ENCODE assay signal across 8 cellular contexts in the genomic region with DNA sequence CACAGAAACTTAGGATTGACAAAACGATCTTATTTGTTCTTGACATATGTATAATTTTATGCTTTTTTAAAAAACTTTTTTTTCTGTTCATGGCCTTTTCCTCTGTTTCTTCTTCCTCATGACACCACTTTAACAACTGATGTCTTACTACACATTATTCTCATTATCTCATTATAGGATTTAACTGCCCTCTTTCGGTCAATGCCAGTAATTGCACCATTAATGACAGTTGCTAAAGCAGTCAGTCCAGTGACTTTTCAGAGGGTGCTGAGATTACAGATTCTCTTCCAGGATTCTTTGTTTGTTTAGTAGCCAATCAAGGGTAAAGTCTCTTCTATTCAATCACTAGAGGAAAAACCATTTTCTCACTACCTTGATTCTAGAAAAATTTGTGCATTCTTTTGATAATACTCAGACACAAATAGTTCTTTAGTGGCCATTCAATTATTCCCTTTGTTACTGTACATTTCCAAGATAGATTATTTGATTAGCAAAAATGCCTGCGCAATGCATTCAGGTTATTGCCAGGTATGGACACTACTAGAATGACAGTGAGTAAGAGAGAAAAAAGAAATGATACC. TPM values are rescaled to one million over a fixed set of nuclear protein-coding genes. Genes with fewer than 3 reads are reported as not detected.
DNase-seq lines count a peak whose midpoint lies in the region; ATAC-seq and TF ChIP-seq lines count a peak whose summit lies in the region.

No MANE protein-coding gene starts in this region.

- intact Hi-C loops in Right ventricle myocardium inferior (cut with DNase I) (loop anchor here (2.0 to 5.0 kb wide), 3 partner anchors 89 to 357 kb away; no protein-coding TSS in a partner anchor), natural killer cell (cut with micrococcal nuclease) (loop anchor here (1.0 to 2.0 kb wide), 4 partner anchors 51 to 149 kb away; a partner anchor contains a TSS)

- H3K4me1 Mint-ChIP-seq in natural killer cell, result peaks cover 22 to 49% of the 10 kb centered on the region in 2 donors
- H3K4me1 Mint-ChIP-seq in T-helper 2 cell treated with Interferon-gamma antibody and Interleukin-4, amounts not matched to agents 5 μg/mL and 100 μg/mL, for 36 hours (ENCODE audit: low read depth), result peaks cover 28% of the 10 kb centered on the region

- H3K27ac Mint-ChIP-seq in natural killer cell, result peak overlapping the region; percentile 4 to 88
- H3K27ac Mint-ChIP-seq in T-helper 2 cell treated with Interferon-gamma antibody and Interleukin-4, amounts not matched to agents 5 μg/mL and 100 μg/mL, for 36 hours, result no peak overlapping the region

- DNase-seq in cardiac muscle cell (ENCODE audit: low read depth in 1 of 2, low spot score in 1 of 2) (peak; percentile 58 to 60), Right ventricle myocardium inferior (ENCODE audit: missing footprints) (no peak), LNCaP clone FGC (ENCODE audit: low read depth) (peak; percentile 22), SK-N-DZ (ENCODE audit: low spot score) (peak; percentile 48), natural killer cell (no peak)
- DNase-seq in T-helper 2 cell treated with Interferon-gamma antibody and Interleukin-4, amounts not matched to agents 5 μg/mL and 100 μg/mL, for 36 hours (ENCODE audit: low spot score), result no peak

- H3K9me3 Mint-ChIP-seq in natural killer cell, result no peaks in the 10 kb centered on the region
- no peaks in the 10 kb centered on the region for H3K9me3 Mint-ChIP-seq in T-helper 2 cell treated with Interferon-gamma antibody and Interleukin-4, amounts not matched to agents 5 μg/mL and 100 μg/mL, for 36 hours

- peak overlapping the region; percentile 65 for H3K4me3 Mint-ChIP-seq in natural killer cell
- no peak overlapping the region for H3K4me3 Mint-ChIP-seq in T-helper 2 cell treated with Interferon-gamma antibody and Interleukin-4, amounts not matched to agents 5 μg/mL and 100 μg/mL, for 36 hours

- no peaks in the 10 kb centered on the region for H3K27me3 Mint-ChIP-seq in natural killer cell (ENCODE audit: low read depth in 2 of 2)
- H3K27me3 Mint-ChIP-seq in T-helper 2 cell treated with Interferon-gamma antibody and Interleukin-4, amounts not matched to agents 5 μg/mL and 100 μg/mL, for 36 hours (ENCODE audit: low read depth), result peaks cover 26% of the 10 kb centered on the region

- TF ChIP-seq CTCF in cardiac muscle cell (IDR thresholded peaks at IDR 0.05; ENCODE audit: low read depth, low read length) (peak; percentile 71), LNCaP clone FGC (IDR thresholded peaks at IDR 0.05; ENCODE audit: control insufficient read depth, extremely low read depth, insufficient read depth) (peak; percentile 86), natural killer cell (IDR thresholded peaks at IDR 0.05) (peak; percentile 90)

- H3K4me1 ChIP-seq in cardiac muscle cell (ENCODE audit: low read depth), result no peaks in the 10 kb centered on the region

- H3K36me3 Mint-ChIP-seq in natural killer cell, result peaks cover 11% of the 10 kb centered on the region
- no peaks in the 10 kb centered on the region for H3K36me3 Mint-ChIP-seq in T-helper 2 cell treated with Interferon-gamma antibody and Interleukin-4, amounts not matched to agents 5 μg/mL and 100 μg/mL, for 36 hours (ENCODE audit: low read depth)

- no peak overlapping the region for H3K27ac ChIP-seq in cardiac muscle cell

- H3K4me3 ChIP-seq in cardiac muscle cell (no peak overlapping the region), LNCaP clone FGC (ENCODE audit: low read depth, low read length) (no peak overlapping the region)

- no peaks in the 10 kb centered on the region for H3K27me3 ChIP-seq in cardiac muscle cell

- no peak for ATAC-seq in Right ventricle myocardium inferior
- ATAC-seq in esophagus mucosa, result peak; percentile 74
- ATAC-seq in natural killer cell, result peak; percentile 86 to 99 (median 86)
- ATAC-seq in GM18909 (IDR thresholded peaks at IDR 0.05; ENCODE audit: poor library complexity, unreplicated experiment), result no peak

- H3K36me3 ChIP-seq in cardiac muscle cell, result no peaks in the 10 kb centered on the region

- no peaks in the 10 kb centered on the region for H3K9me3 ChIP-seq in cardiac muscle cell (ENCODE audit: low read depth)

RNA-seq across cellular contexts. Expression of a gene that starts 50.1 kb away (rescaled TPM):
- total RNA-seq in cardiac muscle cell, result 5.6 and 8.5 TPM in 2 replicates
- polyA plus RNA-seq in cardiac muscle cell, result 13.1 and 15.6 TPM in 2 replicates
- 5.8 TPM for total RNA-seq in Right ventricle myocardium inferior
- polyA plus RNA-seq in SK-N-DZ (2014; cell fraction: cytosol; rRNA removed), result 11.8 and 12.5 TPM in 2 replicates
- 5.7 and 9.8 TPM in 2 replicates for polyA plus RNA-seq in SK-N-DZ (2014; cell fraction: nucleus; rRNA removed)
- total RNA-seq in esophagus mucosa, result 0.48 TPM
- total RNA-seq in natural killer cell, result 100 to 1,000 TPM in 1 of 3 donors, 10 to 100 TPM in 2; 76.3 to 165 (median 86.2) TPM

Comparison
In these comparisons a context has a peak if more than half of its experiments do, and no peak if none do; other contexts are left out.
1. DNase-seq: peak in cardiac muscle cell (2 of 2), LNCaP clone FGC (single experiment) and SK-N-DZ (single experiment); none in Right ventricle myocardium inferior (single experiment), natural killer cell (single experiment) and T-helper 2 cell treated with Interferon-gamma antibody and Interleukin-4, amounts not matched to agents 5 μg/mL and 100 μg/mL, for 36 hours (single experiment).
2. ATAC-seq: peak in esophagus mucosa (single experiment) and natural killer cell (3 of 3); none in Right ventricle myocardium inferior (single experiment) and GM18909 (single experiment).
3. Peak in every context shown above with its lines, with median percentiles within 50 percentile points of each other: CTCF ChIP-seq.